ENCODE assay signal across 1 cellular context in genomic region chr1:12597792-12598191, GRCh38.
TF ChIP-seq lines count a peak whose summit lies in the region.

No MANE protein-coding gene starts in this region.

TF ChIP-seq in WTC11, 78 proteins besides CTCF, POLR2A, EP300 and RAD21 (continued from another document):
- no peak for TF ChIP-seq ZNF219 (CRISPR knock-in tag; IDR thresholded peaks at IDR 0.05; ENCODE audit: borderline replicate concordance)
- no peak for TF ChIP-seq GTF2I (CRISPR knock-in tag; conservative IDR thresholded peaks at IDR 0.05)
- no peak for TF ChIP-seq ZNF423 (CRISPR knock-in tag; IDR thresholded peaks at IDR 0.05)
- TF ChIP-seq TEAD4 (CRISPR knock-in tag; IDR thresholded peaks at IDR 0.05) = no peak
- TF ChIP-seq RELA (CRISPR knock-in tag; IDR thresholded peaks at IDR 0.05; ENCODE audit: borderline replicate concordance) = no peak
- TF ChIP-seq ATF1 (CRISPR knock-in tag; IDR thresholded peaks at IDR 0.05) = no peak
- no peak for TF ChIP-seq ZSCAN18 (CRISPR knock-in tag; IDR thresholded peaks at IDR 0.05)
- TF ChIP-seq ZBTB43 (CRISPR knock-in tag; IDR thresholded peaks at IDR 0.05) = no peak
- no peak for TF ChIP-seq SMAD4 (CRISPR knock-in tag; IDR thresholded peaks at IDR 0.05)
- no peak for TF ChIP-seq STAT6 (CRISPR knock-in tag; conservative IDR thresholded peaks at IDR 0.05; ENCODE audit: low read depth)
